In the genomic region with DNA sequence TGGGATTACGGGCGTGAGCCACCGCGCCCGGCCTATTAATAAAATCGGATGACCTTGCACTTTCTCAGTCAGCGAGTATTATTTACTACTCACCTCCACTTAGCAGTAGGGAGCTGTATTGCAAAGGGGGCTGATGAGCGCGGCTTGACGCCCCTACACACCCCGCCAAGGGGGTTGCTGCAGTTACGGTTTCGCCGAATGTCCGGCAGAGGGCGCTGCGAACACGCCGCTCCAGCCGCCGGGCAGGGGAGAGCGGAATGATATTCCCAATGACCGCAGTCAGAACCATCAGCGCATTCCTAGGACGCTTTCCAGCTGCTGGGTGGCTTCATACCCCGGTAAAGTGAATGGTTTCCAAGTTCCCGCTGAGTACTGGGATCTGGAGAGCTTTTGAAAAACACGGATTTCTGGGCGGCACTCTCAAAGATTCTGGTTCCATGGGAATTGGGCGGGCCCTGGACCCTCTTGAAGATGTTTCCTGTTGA, we compare ENCODE assay signal across 8 cellular contexts. TPM values are rescaled to one million over a fixed set of nuclear protein-coding genes. Genes with fewer than 3 reads are reported as not detected.
A peak's percentile ranks its signal among the peaks of the same experiment; 100 is the strongest.
DNase-seq lines count a peak whose midpoint lies in the region; ATAC-seq and TF ChIP-seq lines count a peak whose summit lies in the region.

No MANE protein-coding gene starts in this region.

- H3K9ac ChIP-seq in Loucy (ENCODE audit: low read depth, low read length, poor library complexity, severe bottlenecking) = no peak overlapping the region

- H3K27me3 ChIP-seq in Loucy (ENCODE audit: insufficient read depth, low read length, poor library complexity, severe bottlenecking) (no peaks in the 10 kb centered on the region), esophagus (ENCODE audit: control insufficient read depth in 1 of 2, insufficient read depth in 2 of 2, low read length in 2 of 2) (no peaks in the 10 kb centered on the region)

- H3K4me2 ChIP-seq in Loucy (ENCODE audit: low read depth, low read length, poor library complexity, severe bottlenecking) = no peak overlapping the region

- H3F3A ChIP-seq in Loucy (ENCODE audit: low read depth) = no peaks in the 10 kb centered on the region

- no peaks in the 10 kb centered on the region for H4K20me1 ChIP-seq in Loucy (ENCODE audit: insufficient read depth, low read length, poor library complexity, severe bottlenecking)

- ATAC-seq in HG03139 (IDR thresholded peaks at IDR 0.05; ENCODE audit: unreplicated experiment) = no peak

- DNase-seq in CD1c-positive myeloid dendritic cell (ENCODE audit: extremely low spot score) = peak; percentile 68
- peak; percentile 39 for DNase-seq in activated T-cell treated with anti-CD3 and anti-CD28 coated beads for 48 hours (ENCODE audit: low read depth)
- peak; percentile 92 for DNase-seq in myocyte (ENCODE audit: low read depth)
- DNase-seq in stimulated activated CD8-positive, alpha-beta memory T cell treated with anti-CD3 and anti-CD28 coated beads, Interleukin-7, amount 100 ng/mL, for 4 hours (ENCODE audit: low read depth in 2 of 2) = peak; percentile 21 to 37
- no peak for DNase-seq in NCI-H1930 (lab: John Stamatoyannopoulos, UW)

- TF ChIP-seq CTCF in Loucy (conservative IDR thresholded peaks at IDR 0.05; ENCODE audit: low read length) = peak; percentile 49

- H3K79me2 ChIP-seq in Loucy (ENCODE audit: insufficient read depth, low read length) = no peaks in the 10 kb centered on the region

- H2AFZ ChIP-seq in Loucy (ENCODE audit: low read length) = no peak overlapping the region

- 25 to 26% methylated on average over 30 of the region's 30 CpGs for WGBS in esophagus, 2 donors

- no peak overlapping the region for H3K27ac ChIP-seq in esophagus (ENCODE audit: low read depth in 2 of 2, low read length in 1 of 2)

- no peaks in the 10 kb centered on the region for H3K9me2 ChIP-seq in Loucy (replicated peaks; ENCODE audit: low read depth, low read length)

- peaks cover 3% of the 10 kb centered on the region for H3K4me1 ChIP-seq in Loucy (ENCODE audit: insufficient read depth, low read length, poor library complexity, severe bottlenecking)
- no peaks in the 10 kb centered on the region for H3K4me1 ChIP-seq in esophagus (ENCODE audit: control insufficient read depth in 2 of 2, insufficient read depth in 2 of 2, low read length in 1 of 2)

- H3K4me3 ChIP-seq in Loucy (ENCODE audit: low read length, poor library complexity, severe bottlenecking) (no peak overlapping the region), esophagus (ENCODE audit: low read depth in 1 of 2, low read length in 2 of 2) (peak overlapping the region; percentile 18 to 29)

- H3K9me3 ChIP-seq in Loucy (ENCODE audit: insufficient read depth, low read depth, low read length) (no peaks in the 10 kb centered on the region), esophagus (ENCODE audit: control insufficient read depth in 2 of 2, insufficient read depth in 1 of 2, low read depth in 1 of 2, low read length in 1 of 2) (no peaks in the 10 kb centered on the region)

- H3K36me3 ChIP-seq in Loucy (ENCODE audit: insufficient read depth, low read length) = no peaks in the 10 kb centered on the region
- no peaks in the 10 kb centered on the region for H3K36me3 ChIP-seq in esophagus (ENCODE audit: control insufficient read depth in 2 of 2, insufficient read depth in 2 of 2, low read length in 1 of 2)

RNA-seq across cellular contexts. Expression of gene TPT1, which starts 30.0 kb away (rescaled TPM):
- polyA plus RNA-seq in esophagus = 1,000 to 10,000 TPM; 5,857 to 6,692 TPM
- total RNA-seq in myocyte = 2,103 and 2,274 TPM in 2 replicates
- 3,554 TPM for polyA plus RNA-seq in myocyte (2012)

RNA-seq across cellular contexts. Expression of gene SLC25A30, which starts 47.2 kb away (rescaled TPM):
- 1 to 10 TPM; 2.2 to 3.1 TPM for polyA plus RNA-seq in esophagus
- 8.8 and 12.3 TPM in 2 replicates for total RNA-seq in myocyte
- polyA plus RNA-seq in myocyte (2012) = 11.8 TPM

Comparison
In these comparisons a context has a peak if more than half of its experiments do, and no peak if none do; other contexts are left out.
1. DNase-seq: peak in CD1c-positive myeloid dendritic cell (single experiment), activated T-cell treated with anti-CD3 and anti-CD28 coated beads for 48 hours (single experiment), myocyte (single experiment) and stimulated activated CD8-positive, alpha-beta memory T cell treated with anti-CD3 and anti-CD28 coated beads, Interleukin-7, amount 100 ng/mL, for 4 hours (2 of 2); none in NCI-H1930 (0 of 2).